Comparison of ENCODE assay signal across 8 cellular contexts in the genomic region with DNA sequence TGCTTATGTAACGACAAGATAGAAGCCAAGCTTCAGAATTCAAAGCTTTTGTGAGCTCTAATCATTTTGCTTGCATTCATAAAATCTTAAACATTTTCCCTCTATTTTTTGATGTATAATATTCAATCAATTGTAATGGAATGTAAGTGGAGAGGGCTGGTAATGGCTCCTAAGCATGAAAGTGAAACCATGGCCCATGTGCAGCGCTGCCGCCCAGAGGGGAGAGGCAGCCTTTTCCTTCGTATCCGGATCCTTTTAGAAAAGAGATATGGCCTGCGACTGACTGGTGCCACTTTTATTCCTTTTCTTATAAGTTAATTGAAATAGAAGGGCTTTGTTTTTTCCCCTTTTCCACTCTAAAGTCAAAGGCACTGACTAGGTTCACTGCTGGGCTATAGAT.
DNase-seq lines count a peak whose midpoint lies in the region; ATAC-seq and TF ChIP-seq lines count a peak whose summit lies in the region.
"Not testable (repeated sequence)": the region's sequence is repeated elsewhere in the genome, so short reads cannot be mapped to it uniquely, and the experiment has no call there.

No MANE protein-coding gene starts in this region.

- not testable (repeated sequence) for H3K27ac ChIP-seq in RWPE2 (ENCODE audit: poor library complexity, severe bottlenecking); aorta (ENCODE audit: low read depth in 1 of 2, low read length in 2 of 2)
- H3K27ac ChIP-seq in brain microvascular endothelial cell: peak overlapping the region; percentile 63

- not testable (repeated sequence) for H3K36me3 Mint-ChIP-seq in HFFc6 (ENCODE audit: low read depth)

- H3K4me1 Mint-ChIP-seq in HFFc6 (ENCODE audit: low read depth): not testable (repeated sequence)

- DNase-seq in BJ (ENCODE audit: low read depth); RWPE2 (ENCODE audit: low spot score); aorta: not testable (repeated sequence)
- peak; percentile 12 for DNase-seq in HFFc6
- peak; percentile 41 for DNase-seq in brain microvascular endothelial cell
- DNase-seq in fibroblast of the aortic adventitia (ENCODE audit: low read depth): peak; percentile 1
- DNase-seq in inferior parietal cortex (ENCODE audit: extremely low spot score): peak; percentile 2
- DNase-seq in renal cortical epithelial cell (ENCODE audit: low read depth): peak; percentile 1

- POLR2A ChIA-PET in BJ (lab: Charles Lee): not testable (repeated sequence)

- peak; percentile 35 for TF ChIP-seq CTCF in BJ (IDR thresholded peaks at IDR 0.05; ENCODE audit: insufficient read depth, low read depth, low read length)
- peak; percentile 29; the same call in 1 of the 2 replicates for TF ChIP-seq CTCF in HFFc6 (IDR thresholded peaks at IDR 0.05)
- peak; percentile 28 for TF ChIP-seq CTCF in RWPE2 (IDR thresholded peaks at IDR 0.05; ENCODE audit: poor library complexity, severe bottlenecking)
- TF ChIP-seq CTCF in brain microvascular endothelial cell (IDR thresholded peaks at IDR 0.05; ENCODE audit: low read depth, low read length, missing control alignments): peak; percentile 25
- TF ChIP-seq CTCF in fibroblast of the aortic adventitia (IDR thresholded peaks at IDR 0.05; ENCODE audit: insufficient read depth, low read length): not testable (repeated sequence)

- not testable (repeated sequence) for H3K4me1 ChIP-seq in RWPE2 (ENCODE audit: insufficient read depth, poor library complexity, severe bottlenecking); aorta (ENCODE audit: control insufficient read depth in 1 of 2, insufficient read depth in 2 of 2, low read length in 2 of 2)

- H3K9me3 Mint-ChIP-seq in HFFc6: not testable (repeated sequence)

- H3K27ac Mint-ChIP-seq in HFFc6: not testable (repeated sequence)

- H3K27me3 Mint-ChIP-seq in HFFc6 (ENCODE audit: insufficient read depth): not testable (repeated sequence)

- not testable (repeated sequence) for H3K4me3 ChIP-seq in BJ (ENCODE audit: low read depth, low read length); RWPE2 (ENCODE audit: severe bottlenecking); brain microvascular endothelial cell (ENCODE audit: low read depth, low read length); fibroblast of the aortic adventitia (ENCODE audit: low read depth, low read length); aorta (ENCODE audit: low read length in 2 of 2)

- 19% methylated on average over 6 of the region's 6 CpGs for WGBS in aorta, 2 donors

- CTCF ChIA-PET in BJ (lab: Yijun Ruan, JAX): not testable (repeated sequence)

- ATAC-seq in RWPE2 (ENCODE audit: low read depth): peak; percentile 76
- ATAC-seq in aorta (ENCODE audit: low FRiP score): peak; percentile 64

- not testable (repeated sequence) for H3K27me3 ChIP-seq in BJ (ENCODE audit: control insufficient read depth, insufficient read depth, low read length); RWPE2 (ENCODE audit: insufficient read depth, poor library complexity, severe bottlenecking); brain microvascular endothelial cell (replicated peaks); aorta (ENCODE audit: control insufficient read depth in 1 of 2, insufficient read depth in 2 of 2, low read length in 1 of 2)

- peak overlapping the region; percentile 76 for H3K4me3 Mint-ChIP-seq in HFFc6

- not testable (repeated sequence) for H3K9me3 ChIP-seq in RWPE2 (ENCODE audit: severe bottlenecking); aorta (ENCODE audit: control insufficient read depth, low read length)

- not testable (repeated sequence) for H3K36me3 ChIP-seq in BJ (ENCODE audit: control insufficient read depth, insufficient read depth, low read length); RWPE2 (ENCODE audit: low read depth); brain microvascular endothelial cell (replicated peaks); aorta (ENCODE audit: control insufficient read depth in 1 of 2, insufficient read depth in 2 of 2, low read length in 1 of 2)

- in situ Hi-C loops in brain microvascular endothelial cell (cut with HindIII; ENCODE audit: low pct_ligation_motif_present, low sequenced_read_pairs): not testable (repeated sequence)

- intact Hi-C loops in aorta (cut with DNase I): not testable (repeated sequence)
